26 cellular contexts compared by ENCODE assay signal in genomic region chr9:109132473-109133095, GRCh38. TPM values are rescaled to one million over a fixed set of nuclear protein-coding genes. Genes with fewer than 3 reads are reported as not detected.
DNase-seq lines count a peak whose midpoint lies in the region; ATAC-seq and TF ChIP-seq lines count a peak whose summit lies in the region.
"Had no signal": no experiment of that assay in that cellular context is flagged by ENCODE, and none has a peak within 500 bp of the region (broad histone marks: within the 10 kb centered on the region; RNA-seq: fewer than 3 reads in every experiment).

No MANE protein-coding gene starts in this region.

- no peak for TF ChIP-seq CTCF in chondrocyte (IDR thresholded peaks at IDR 0.05)

- no peaks in the 10 kb centered on the region for H3K27me3 Mint-ChIP-seq in chondrocyte (ENCODE audit: low read depth)
- H3K27me3 Mint-ChIP-seq: activated naive CD8-positive, alpha-beta T cell treated with anti-CD3 and anti-CD28 coated beads for 36 hours; CD4-positive, alpha-beta memory T cell; dendritic cell treated with granulocyte-macrophage colony-stimulating factor and Interleukin-4, amounts not matched to agents 40 ng/mL and 50 ng/mL, for 4 days had no signal

- H3K9me3 Mint-ChIP-seq in chondrocyte (ENCODE audit: low read depth): no peaks in the 10 kb centered on the region
- H3K9me3 Mint-ChIP-seq: activated naive CD8-positive, alpha-beta T cell treated with anti-CD3 and anti-CD28 coated beads for 36 hours; dendritic cell treated with granulocyte-macrophage colony-stimulating factor and Interleukin-4, amounts not matched to agents 40 ng/mL and 50 ng/mL, for 4 days; naive B cell had no signal

- no peaks in the 10 kb centered on the region for H3K36me3 Mint-ChIP-seq in chondrocyte (ENCODE audit: low read depth)
- H3K36me3 Mint-ChIP-seq: activated naive CD8-positive, alpha-beta T cell treated with anti-CD3 and anti-CD28 coated beads for 36 hours; CD4-positive, alpha-beta memory T cell; naive B cell had no signal

- in situ Hi-C loops in ACHN (cut with HindIII; ENCODE audit: low pct_ligation_motif_present, low pct_unique_long_range_greater_than_20kb, low sequenced_read_pairs): no loop called here

- no peaks in the 10 kb centered on the region for H3K4me1 Mint-ChIP-seq in chondrocyte (ENCODE audit: low read depth)
- H3K4me1 Mint-ChIP-seq: activated naive CD8-positive, alpha-beta T cell treated with anti-CD3 and anti-CD28 coated beads for 36 hours; naive B cell had no signal

- peak; percentile 59 for ATAC-seq in left colon
- no peak for ATAC-seq in GM18517 (IDR thresholded peaks at IDR 0.05; ENCODE audit: unreplicated experiment)
- ATAC-seq: PC-3 had no signal

- no peak overlapping the region for H3K27ac Mint-ChIP-seq in chondrocyte (ENCODE audit: unreplicated experiment)
- H3K27ac Mint-ChIP-seq: activated naive CD8-positive, alpha-beta T cell treated with anti-CD3 and anti-CD28 coated beads for 36 hours; CD4-positive, alpha-beta memory T cell; dendritic cell treated with granulocyte-macrophage colony-stimulating factor and Interleukin-4, amounts not matched to agents 40 ng/mL and 50 ng/mL, for 4 days; naive B cell had no signal

- intact Hi-C loops in left colon (cut with DNase I, micrococcal nuclease): no loop called here

- no peak overlapping the region for H3K4me3 Mint-ChIP-seq in chondrocyte (ENCODE audit: unreplicated experiment)
- H3K4me3 Mint-ChIP-seq: activated naive CD8-positive, alpha-beta T cell treated with anti-CD3 and anti-CD28 coated beads for 36 hours; CD4-positive, alpha-beta memory T cell; dendritic cell treated with granulocyte-macrophage colony-stimulating factor and Interleukin-4, amounts not matched to agents 40 ng/mL and 50 ng/mL, for 4 days; naive B cell had no signal

- DNase-seq in NOMO-1 treated with DMSO at 0.1 percent for 48 hours (lab: John Stamatoyannopoulos, UW; ENCODE audit: unreplicated experiment) (peak; percentile 13), NOMO-1 treated with dmso at 0.1 percent for 144 hours (lab: John Stamatoyannopoulos, UW; ENCODE audit: unreplicated experiment) (no peak), UCSD-AML1 (lab: John Stamatoyannopoulos, UW; ENCODE audit: unreplicated experiment) (peak; percentile 15), left colon (no peak), chondrocyte (ENCODE audit: low spot score) (no peak), ACHN (no peak)
- no peak for DNase-seq in activated CD4-positive, alpha-beta T cell treated with anti-CD3 and anti-CD28 coated beads for 4 hours
- DNase-seq: activated CD4-positive, alpha-beta T cell treated with anti-CD3 and anti-CD28 coated beads for 1 hour; activated effector memory CD4-positive, alpha-beta T cell treated with anti-CD3 and anti-CD28 coated beads, Interleukin-2, amount 50 U/mL, for 16 hours; activated naive CD8-positive, alpha-beta T cell treated with anti-CD3 and anti-CD28 coated beads for 36 hours; activated T-cell treated with anti-CD3 and anti-CD28 coated beads for 4 hours; CD4-positive, alpha-beta memory T cell; kidney glomerular epithelial cell; naive B cell; NCI-H1694; PC-3; Right ventricle myocardium superior; sigmoid colon; stimulated activated naive CD4-positive, alpha-beta T cell; SW 1271; T1000 had no signal

RNA-seq across cellular contexts. Expression of gene TMEM245, which starts 12.8 kb away (rescaled TPM):
- total RNA-seq in left colon: 10 to 100 TPM; 33.7 to 37.0 TPM
- total RNA-seq in chondrocyte: 39.6 to 48.3 TPM (median 43.8 TPM) in 3 replicates

RNA-seq across cellular contexts. Expression of gene FRRS1L, which starts 34.5 kb away (rescaled TPM):
- total RNA-seq in left colon: under 1 TPM; 0.52 to 0.81 TPM
- total RNA-seq in chondrocyte: 3.6 to 5.3 TPM (median 4.1 TPM) in 3 replicates
- total RNA-seq: activated naive CD8-positive, alpha-beta T cell treated with anti-CD3 and anti-CD28 coated beads for 36 hours; CD4-positive, alpha-beta memory T cell; Daoy; HT1080; NCI-H460; PC-3 had no signal

Comparison
In these comparisons a context has a peak if more than half of its experiments do, and no peak if none do; other contexts are left out.
1. DNase-seq: peak in NOMO-1 treated with DMSO at 0.1 percent for 48 hours (single experiment) and UCSD-AML1 (single experiment); none in NOMO-1 treated with dmso at 0.1 percent for 144 hours (single experiment), left colon (0 of 2), activated CD4-positive, alpha-beta T cell treated with anti-CD3 and anti-CD28 coated beads for 4 hours (0 of 2), chondrocyte (single experiment) and ACHN (single experiment).